Comparison of ENCODE assay signal across 20 cellular contexts in the genomic region with DNA sequence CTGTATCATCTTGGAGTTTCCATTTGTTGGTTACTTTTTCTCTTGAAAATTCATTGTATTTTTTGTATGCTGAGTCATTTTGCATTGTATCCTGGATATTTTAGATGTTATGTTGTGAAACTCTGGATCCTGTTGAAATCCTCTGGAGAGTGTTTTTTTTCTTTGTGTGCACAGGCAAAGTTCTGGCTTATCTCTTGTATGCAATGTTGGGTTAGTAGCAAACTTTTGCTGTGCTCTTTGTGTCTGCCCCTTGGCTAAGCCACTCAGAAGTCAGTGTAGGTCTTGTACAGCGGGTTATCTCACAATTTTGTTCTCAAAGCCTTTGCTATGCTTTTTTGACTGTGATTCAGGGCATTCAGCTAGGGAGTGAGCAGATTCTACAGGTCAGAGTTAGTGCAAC. TPM values are rescaled to one million over a fixed set of nuclear protein-coding genes. Genes with fewer than 3 reads are reported as not detected.
DNase-seq lines count a peak whose midpoint lies in the region; ATAC-seq and TF ChIP-seq lines count a peak whose summit lies in the region.
"Had no signal": no experiment of that assay in that cellular context is flagged by ENCODE, and none has a peak within 500 bp of the region (broad histone marks: within the 10 kb centered on the region; RNA-seq: fewer than 3 reads in every experiment).

No MANE protein-coding gene starts in this region.

- no peak overlapping the region for H3K4me3 Mint-ChIP-seq in endodermal cell
- H3K4me3 Mint-ChIP-seq: dendritic cell treated with granulocyte-macrophage colony-stimulating factor and Interleukin-4, amounts not matched to agents 40 ng/mL and 50 ng/mL, for 4 days; mesothelial cell of epicardium had no signal

- H3K4me1 ChIP-seq in endodermal cell (ENCODE audit: control insufficient read depth, insufficient read depth, low read length) (no peaks in the 10 kb centered on the region), mesenchymal stem cell (ENCODE audit: control insufficient read depth, insufficient read depth, low read depth, low read length) (no peaks in the 10 kb centered on the region), mucosa of descending colon (ENCODE audit: low read depth) (no peaks in the 10 kb centered on the region)
- H3K4me1 ChIP-seq: SJSA1 had no signal

- WGBS in endodermal cell (ENCODE audit: insufficient coverage in 1 of 2, insufficient read length in 1 of 2), 2 experiments: 98% methylated on average over 1 of the region's 1 CpG; no CpG with 5 or more reads in 1 of the 2 experiments
- whole genome bisulfite sequencing in mesenchymal stem cell: 94% methylated on average over 1 of the region's 1 CpG

- H3K27ac Mint-ChIP-seq in endodermal cell: peak overlapping the region; percentile 27
- H3K27ac Mint-ChIP-seq: dendritic cell treated with granulocyte-macrophage colony-stimulating factor and Interleukin-4, amounts not matched to agents 40 ng/mL and 50 ng/mL, for 4 days; mesothelial cell of epicardium had no signal

- H2AFZ ChIP-seq in mesenchymal stem cell (ENCODE audit: low read depth, low read length): no peak overlapping the region
- H2AFZ ChIP-seq: PC-9 had no signal

- intact Hi-C loops in mucosa of descending colon (cut with DNase I, micrococcal nuclease): no loop called here

- no peak overlapping the region for H2BK5ac ChIP-seq in mesenchymal stem cell (ENCODE audit: low read depth, low read length, poor library complexity, severe bottlenecking)

- H3K36me3 ChIP-seq in endodermal cell (ENCODE audit: control insufficient read depth, insufficient read depth, low read length): no peaks in the 10 kb centered on the region
- no peaks in the 10 kb centered on the region for H3K36me3 ChIP-seq in mesenchymal stem cell (ENCODE audit: control insufficient read depth in 1 of 2, insufficient read depth in 2 of 2, low read depth in 1 of 2, low read length in 2 of 2)
- H3K36me3 ChIP-seq in mucosa of descending colon (ENCODE audit: low read depth): no peaks in the 10 kb centered on the region
- H3K36me3 ChIP-seq: sigmoid colon, SJSA1 had no signal

- ATAC-seq in GM21786 (IDR thresholded peaks at IDR 0.05; ENCODE audit: unreplicated experiment): no peak
- no peak for ATAC-seq in mucosa of descending colon

- H4K8ac ChIP-seq in mesenchymal stem cell (ENCODE audit: low read length): peak overlapping the region; percentile 64

- peaks cover 18% of the 10 kb centered on the region for H3K4me1 Mint-ChIP-seq in endodermal cell

- H3K4ac ChIP-seq in mesenchymal stem cell (ENCODE audit: low read depth in 1 of 2, low read length in 2 of 2): peak overlapping the region in 1 of 2 experiments; percentile 69

- H3K4me3 ChIP-seq in AG10803 (ENCODE audit: low read length): no peak overlapping the region
- no peak overlapping the region for H3K4me3 ChIP-seq in endodermal cell (ENCODE audit: low read length)
- no peak overlapping the region for H3K4me3 ChIP-seq in mesenchymal stem cell (ENCODE audit: insufficient read depth in 1 of 2, low read depth in 1 of 2, low read length in 2 of 2)
- H3K4me3 ChIP-seq in mucosa of descending colon: no peak overlapping the region
- H3K4me3 ChIP-seq: PC-9, sigmoid colon, SJSA1 had no signal

- no peak overlapping the region for H2BK12ac ChIP-seq in mesenchymal stem cell (ENCODE audit: low read length in 2 of 2)

- peak overlapping the region; percentile 28 to 43 for H3K18ac ChIP-seq in mesenchymal stem cell (ENCODE audit: low read depth in 1 of 2, low read length in 2 of 2)

- no peak overlapping the region for H3K23ac ChIP-seq in mesenchymal stem cell (ENCODE audit: low read length in 2 of 2)

- DNase-seq in AG10803 (ENCODE audit: low read depth) (peak; percentile 20), NCI-H226 (peak; percentile 3), endodermal cell (no peak), mesenchymal stem cell (peak; percentile 72), mucosa of descending colon (no peak), NCI-H2107 treated with DMSO at 0.1 percent for 48 hours (lab: John Stamatoyannopoulos, UW; ENCODE audit: unreplicated experiment) (no peak), A172 (ENCODE audit: low spot score) (no peak)
- DNase-seq: activated CD4-positive, CD25-positive, alpha-beta regulatory T cell; amniotic stem cell; NCI-H2081 treated with DMSO at 0.1 percent for 48 hours; NCI-H526; occipital lobe; PC-9; sigmoid colon; stimulated activated CD4-positive, alpha-beta T cell treated with anti-CD3 and anti-CD28 coated beads, Interleukin-4, amount 100 ng/mL, for 1 hour had no signal

- TF ChIP-seq CTCF in AG10803 (conservative IDR thresholded peaks at IDR 0.05; ENCODE audit: low read length) (no peak), endodermal cell (conservative IDR thresholded peaks at IDR 0.05) (no peak), mucosa of descending colon (IDR thresholded peaks at IDR 0.05) (no peak)

- no peaks in the 10 kb centered on the region for H3K79me1 ChIP-seq in mesenchymal stem cell (replicated peaks; ENCODE audit: low read length, poor library complexity, severe bottlenecking)

- no peaks in the 10 kb centered on the region for H3K27me3 Mint-ChIP-seq in endodermal cell (ENCODE audit: insufficient read depth)
- H3K27me3 Mint-ChIP-seq: dendritic cell treated with granulocyte-macrophage colony-stimulating factor and Interleukin-4, amounts not matched to agents 40 ng/mL and 50 ng/mL, for 4 days had no signal

- no peak overlapping the region for H2BK15ac ChIP-seq in mesenchymal stem cell (ENCODE audit: low read depth, poor library complexity, severe bottlenecking)

- H3K36me3 Mint-ChIP-seq in endodermal cell (ENCODE audit: low read depth): no peaks in the 10 kb centered on the region
- H3K36me3 Mint-ChIP-seq: mesothelial cell of epicardium had no signal

- no peaks in the 10 kb centered on the region for H3K9me3 Mint-ChIP-seq in endodermal cell
- H3K9me3 Mint-ChIP-seq: dendritic cell treated with granulocyte-macrophage colony-stimulating factor and Interleukin-4, amounts not matched to agents 40 ng/mL and 50 ng/mL, for 4 days; mesothelial cell of epicardium had no signal

- H3K9ac ChIP-seq in endodermal cell (ENCODE audit: extremely low read depth, low read length, poor library complexity, severe bottlenecking) (no peak overlapping the region), mesenchymal stem cell (ENCODE audit: low read length) (peak overlapping the region; percentile 42)

- H3K27me3 ChIP-seq in endodermal cell (ENCODE audit: control insufficient read depth, insufficient read depth, low read length, poor library complexity, severe bottlenecking) (no peaks in the 10 kb centered on the region), mesenchymal stem cell (ENCODE audit: control insufficient read depth in 1 of 2, insufficient read depth in 1 of 2, low read length in 2 of 2) (no peaks in the 10 kb centered on the region)
- H3K27me3 ChIP-seq: sigmoid colon, SJSA1 had no signal

- no peak overlapping the region for H3K14ac ChIP-seq in mesenchymal stem cell (ENCODE audit: low read length in 2 of 2)

- no peak overlapping the region for H3K4me2 ChIP-seq in mesenchymal stem cell (ENCODE audit: low read length, poor library complexity, severe bottlenecking)
- H3K4me2 ChIP-seq: PC-9 had no signal

- no peaks in the 10 kb centered on the region for H3K9me3 ChIP-seq in endodermal cell (ENCODE audit: control insufficient read depth, low read length)
- H3K9me3 ChIP-seq in mesenchymal stem cell (ENCODE audit: control insufficient read depth, low read length): no peaks in the 10 kb centered on the region
- no peaks in the 10 kb centered on the region for H3K9me3 ChIP-seq in mucosa of descending colon
- H3K9me3 ChIP-seq: sigmoid colon, SJSA1 had no signal

- peak overlapping the region; percentile 61 for H2BK120ac ChIP-seq in mesenchymal stem cell (ENCODE audit: low read depth, low read length)

- no peak overlapping the region for H4K91ac ChIP-seq in mesenchymal stem cell (ENCODE audit: low read length)

- H2AK5ac ChIP-seq in mesenchymal stem cell (ENCODE audit: low read length, severe bottlenecking): no peak overlapping the region

- H3K27ac ChIP-seq in endodermal cell (ENCODE audit: low read depth, low read length) (no peak overlapping the region), mesenchymal stem cell (ENCODE audit: low read length, poor library complexity, severe bottlenecking) (no peak overlapping the region)
- H3K27ac ChIP-seq: PC-9, sigmoid colon, SJSA1 had no signal

RNA-seq across cellular contexts. Expression of a gene that starts 29.1 kb away (rescaled TPM):
- total RNA-seq in endodermal cell (10 to 100 TPM; 30.1 to 34.8 TPM), mucosa of descending colon (10 to 100 TPM; 55.0 to 87.9 (median 63.3) TPM)
- 30.5 TPM for polyA plus RNA-seq in endodermal cell (2013, experiment 1 of 2)
- polyA plus RNA-seq in endodermal cell (2013, experiment 2 of 2): 30.9 TPM
- polyA plus RNA-seq in mesenchymal stem cell (2013, experiment 1 of 2): 43.9 TPM
- polyA plus RNA-seq in mesenchymal stem cell (2013, experiment 2 of 2): 45.5 TPM
- total RNA-seq in A172 (2014; rRNA removed; shearing (Covaris generic)): 21.9 and 26.9 TPM in 2 replicates

RNA-seq across cellular contexts. Expression of a gene that starts 40.5 kb away (rescaled TPM):
- total RNA-seq in endodermal cell (1 to 10 TPM; 1.4 to 1.5 TPM), mucosa of descending colon (under 1 TPM; 0.19 to 0.49 (median 0.24) TPM)
- 0.18 TPM for polyA plus RNA-seq in endodermal cell (2013, experiment 1 of 2)
- polyA plus RNA-seq in endodermal cell (2013, experiment 2 of 2): 0.21 TPM
- polyA plus RNA-seq in mesenchymal stem cell (2013, experiment 1 of 2): 0.81 TPM
- 0.60 TPM for polyA plus RNA-seq in mesenchymal stem cell (2013, experiment 2 of 2)
- not detected in 2 replicates for total RNA-seq in A172 (2014; rRNA removed; shearing (Covaris generic))
- total RNA-seq: PC-9, SJSA1 had no signal
- polyA plus RNA-seq: keratinocyte had no signal

Comparison
In these comparisons a context has a peak if more than half of its experiments do, and no peak if none do; other contexts are left out.
1. DNase-seq: peak in AG10803 (single experiment), NCI-H226 (single experiment) and mesenchymal stem cell (single experiment); none in endodermal cell (single experiment), mucosa of descending colon (0 of 3), NCI-H2107 treated with DMSO at 0.1 percent for 48 hours (single experiment) and A172 (single experiment).